ENCODE assay signal across 19 cellular contexts in the genomic region with DNA sequence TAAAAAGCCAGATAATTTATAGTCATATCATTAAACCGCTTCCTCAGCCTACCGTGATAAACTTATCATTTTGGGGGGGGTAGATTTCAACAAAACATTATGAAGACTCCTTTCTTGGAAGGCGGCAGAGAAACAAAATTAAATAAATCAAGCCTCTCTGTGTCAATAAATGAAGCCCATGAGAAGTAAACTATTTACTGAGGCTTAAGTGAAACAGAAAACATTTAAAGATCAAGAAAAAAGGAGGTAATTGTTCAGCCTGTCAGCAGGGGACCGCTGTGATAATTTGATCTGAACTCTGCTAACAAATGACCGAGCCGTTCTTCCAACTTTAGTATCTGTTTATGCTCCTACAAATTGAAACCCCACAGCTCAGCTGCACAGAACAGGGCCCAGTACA.
DNase-seq lines count a peak whose midpoint lies in the region; TF ChIP-seq lines count a peak whose summit lies in the region.
"Had no signal": no experiment of that assay in that cellular context is flagged by ENCODE, and none has a peak within 500 bp of the region (broad histone marks: within the 10 kb centered on the region; RNA-seq: fewer than 3 reads in every experiment).

No MANE protein-coding gene starts in this region.

- no peak overlapping the region for H3K27ac ChIP-seq in hepatocyte
- no peak overlapping the region for H3K27ac ChIP-seq in neuronal stem cell (replicated peaks; ENCODE audit: low read length)

- H3K4me3 ChIP-seq in hepatocyte, result no peak overlapping the region
- no peak overlapping the region for H3K4me3 ChIP-seq in neuronal stem cell (ENCODE audit: low read length in 2 of 2)

- no peak overlapping the region for H4K91ac ChIP-seq in neuronal stem cell (ENCODE audit: low read depth, low read length, poor library complexity)

- H3K14ac ChIP-seq in neuronal stem cell (ENCODE audit: low read length), result no peak overlapping the region

- H2AFZ ChIP-seq in hepatocyte, result peak overlapping the region; percentile 43
- peak overlapping the region; percentile 71 for H2AFZ ChIP-seq in neuronal stem cell (ENCODE audit: low read length)

- H3K36me3 ChIP-seq in hepatocyte (replicated peaks; ENCODE audit: insufficient read depth, low read depth), result no peaks in the 10 kb centered on the region
- H3K36me3 ChIP-seq in neuronal stem cell (replicated peaks in 1 of 2; ENCODE audit: control insufficient read depth in 2 of 2, insufficient read depth in 2 of 2, low read length in 2 of 2), result no peaks in the 10 kb centered on the region
- H3K36me3 ChIP-seq: BE2C had no signal

- no peaks in the 10 kb centered on the region for H3K27me3 ChIP-seq in hepatocyte
- H3K27me3 ChIP-seq in neuronal stem cell (ENCODE audit: control insufficient read depth in 3 of 3, insufficient read depth in 3 of 3, low read depth in 1 of 3, low read length in 3 of 3), result peaks cover 0 to 2% (median 0%) of the 10 kb centered on the region in 3 experiments

- H3K9me2 ChIP-seq in hepatocyte (replicated peaks; ENCODE audit: insufficient read depth), result no peaks in the 10 kb centered on the region

- no peak overlapping the region for H2BK120ac ChIP-seq in neuronal stem cell (ENCODE audit: low read depth, low read length)

- H3K4me1 ChIP-seq in hepatocyte (ENCODE audit: insufficient read depth) (peaks cover 23% of the 10 kb centered on the region), neuronal stem cell (ENCODE audit: control insufficient read depth in 2 of 2, insufficient read depth in 1 of 2, low read depth in 1 of 2, low read length in 2 of 2) (peaks cover 2 to 9% of the 10 kb centered on the region in 2 donors)
- H3K4me1 ChIP-seq: BE2C had no signal

- H4K20me1 ChIP-seq in hepatocyte (ENCODE audit: insufficient read depth, poor library complexity, severe bottlenecking), result no peaks in the 10 kb centered on the region

- no peaks in the 10 kb centered on the region for H3K9me3 ChIP-seq in hepatocyte (ENCODE audit: low read depth)
- no peaks in the 10 kb centered on the region for H3K9me3 ChIP-seq in neuronal stem cell (replicated peaks in 1 of 2; ENCODE audit: control insufficient read depth in 2 of 2, insufficient read depth in 1 of 2, low read depth in 1 of 2, low read length in 2 of 2)
- H3K9me3 ChIP-seq: BE2C had no signal

- H4K8ac ChIP-seq in neuronal stem cell (ENCODE audit: low read depth, low read length), result no peak overlapping the region

- H2BK5ac ChIP-seq in neuronal stem cell (ENCODE audit: low read length), result no peak overlapping the region

- H2BK12ac ChIP-seq in neuronal stem cell (ENCODE audit: low read length), result no peak overlapping the region

- no peak overlapping the region for H3K9ac ChIP-seq in neuronal stem cell (ENCODE audit: low read depth, low read length, poor library complexity)

- no peak overlapping the region for H3K23ac ChIP-seq in neuronal stem cell (ENCODE audit: low read depth, low read length, poor library complexity)

- peak; percentile 16 for DNase-seq in COR-L47 (lab: John Stamatoyannopoulos, UW)
- peak; percentile 32 for DNase-seq in LHCN-M2 (ENCODE audit: low read depth)
- DNase-seq in hepatocyte (ENCODE audit: low spot score), result no peak
- no peak for DNase-seq in neuronal stem cell (ENCODE audit: low spot score)
- no peak for DNase-seq in ACHN
- DNase-seq in UCSD-AML1 (lab: John Stamatoyannopoulos, UW; ENCODE audit: unreplicated experiment), result no peak
- DNase-seq in activated CD4-positive, CD25-positive, alpha-beta regulatory T cell (lab: John Stamatoyannopoulos, UW), result no peak
- DNase-seq: BE2C; Calu3; CD4-positive, alpha-beta T cell; IMR-90; Karpas-422; MM.1S; NCI-H187 treated with DMSO at 0.1 percent for 48 hours; NCI-H2171 treated with DMSO at 0.1 percent for 48 hours; NCI-H526; OCI-M1; RPMI8226; SIG-M5 had no signal

- H2AK5ac ChIP-seq in neuronal stem cell (ENCODE audit: low read depth, low read length), result no peak overlapping the region

- WGBS in hepatocyte (ENCODE audit: low lambda C conversion rate, missing lambda C conversion rate), result 44% methylated on average over 6 of the region's 6 CpGs
- WGBS in neuronal stem cell (ENCODE audit: extremely low coverage in 2 of 2, insufficient read length in 2 of 2, insufficient replicate concordance in 1 of 2), 2 donors, result no CpG with 5 or more reads among the region's 6 CpGs

- TF ChIP-seq CTCF in hepatocyte (IDR thresholded peaks at IDR 0.05; ENCODE audit: poor library complexity), result no peak

- in situ Hi-C loops in ACHN (cut with HindIII; ENCODE audit: low pct_ligation_motif_present, low pct_unique_long_range_greater_than_20kb, low sequenced_read_pairs), result no loop called here

- H2BK15ac ChIP-seq in neuronal stem cell (ENCODE audit: low read length), result no peak overlapping the region

- H3K79me1 ChIP-seq in neuronal stem cell (ENCODE audit: low read depth, low read length), result no peaks in the 10 kb centered on the region

- H3K79me2 ChIP-seq in hepatocyte, result no peaks in the 10 kb centered on the region

- no peak overlapping the region for H3K18ac ChIP-seq in neuronal stem cell (ENCODE audit: low read length)

- H3K4me2 ChIP-seq in hepatocyte (peak overlapping the region; percentile 25), neuronal stem cell (ENCODE audit: insufficient read depth, low read length, poor library complexity, severe bottlenecking) (no peak overlapping the region)

- no peak overlapping the region for H3K4ac ChIP-seq in neuronal stem cell (ENCODE audit: low read length)

Comparison
In these comparisons a context has a peak if more than half of its experiments do, and no peak if none do; other contexts are left out.
1. DNase-seq: peak in COR-L47 (single experiment) and LHCN-M2 (single experiment); none in hepatocyte (single experiment), neuronal stem cell (single experiment), ACHN (single experiment), UCSD-AML1 (single experiment) and activated CD4-positive, CD25-positive, alpha-beta regulatory T cell (0 of 4).